Comparison of ENCODE assay signal across 8 cellular contexts in the genomic region with DNA sequence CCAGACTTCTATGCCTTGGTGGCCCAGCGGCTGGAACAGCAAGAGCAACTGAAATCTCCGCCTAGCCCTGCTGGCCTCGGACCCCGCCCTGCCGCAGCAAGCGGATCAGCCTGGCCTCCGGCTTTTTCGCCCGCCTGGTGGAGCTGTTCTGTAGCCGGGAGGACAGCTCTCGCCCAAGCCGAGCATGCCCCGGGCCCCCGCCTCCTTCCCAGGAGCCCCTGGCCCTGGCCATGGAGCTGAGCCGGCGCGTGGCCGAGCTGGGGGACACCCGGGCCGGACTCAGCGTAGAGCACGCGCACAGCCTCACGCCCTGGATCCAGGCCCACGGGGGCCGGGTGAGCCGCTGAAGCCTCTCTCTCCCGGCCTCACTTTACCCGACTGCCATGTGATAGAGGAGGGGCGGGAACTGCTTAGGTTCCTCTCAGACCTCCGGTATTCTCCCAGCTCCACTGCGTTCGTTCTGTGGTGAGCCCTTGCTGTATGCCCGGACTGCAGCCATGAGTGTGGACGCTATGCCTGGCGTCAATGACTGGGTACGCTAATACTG. TPM values are rescaled to one million over a fixed set of nuclear protein-coding genes. Genes with fewer than 3 reads are reported as not detected.
DNase-seq lines count a peak whose midpoint lies in the region; ATAC-seq and TF ChIP-seq lines count a peak whose summit lies in the region.

No MANE protein-coding gene starts in this region.

- WGBS in liver = 17% methylated on average over 37 of the region's 37 CpGs
- WGBS in urinary bladder = 11% methylated on average over 37 of the region's 37 CpGs

- H3K36me3 ChIP-seq in colonic mucosa = no peaks in the 10 kb centered on the region
- no peaks in the 10 kb centered on the region for H3K36me3 ChIP-seq in liver (ENCODE audit: control insufficient read depth in 4 of 4, insufficient read depth in 3 of 4, low read depth in 1 of 4, low read length in 3 of 4)
- H3K36me3 ChIP-seq in urinary bladder (ENCODE audit: insufficient read depth) = no peaks in the 10 kb centered on the region

- H3K4me1 ChIP-seq in colonic mucosa = no peaks in the 10 kb centered on the region
- peaks cover 0 to 5% (median 0%) of the 10 kb centered on the region in 4 donors for H3K4me1 ChIP-seq in liver (ENCODE audit: control insufficient read depth in 4 of 4, insufficient read depth in 4 of 4, low read length in 3 of 4)
- no peaks in the 10 kb centered on the region for H3K4me1 ChIP-seq in urinary bladder (ENCODE audit: insufficient read depth)

- H3K9me3 ChIP-seq in colonic mucosa (no peaks in the 10 kb centered on the region), liver (ENCODE audit: control insufficient read depth in 4 of 4, low read length in 3 of 4) (no peaks in the 10 kb centered on the region)

- H3K27me3 ChIP-seq in colonic mucosa (no peaks in the 10 kb centered on the region), liver (ENCODE audit: control insufficient read depth in 4 of 4, insufficient read depth in 4 of 4, low read length in 3 of 4) (peaks cover 0 to 2% (median under 1%) of the 10 kb centered on the region in 4 donors)

- H3K9ac ChIP-seq in colonic mucosa (ENCODE audit: low read depth in 2 of 2, low read length in 2 of 2) = peak overlapping the region in 1 of 2 donors; percentile 12
- no peak overlapping the region for H3K9ac ChIP-seq in liver (ENCODE audit: low read depth in 1 of 2, low read length in 2 of 2)

- no peak overlapping the region for H3K27ac ChIP-seq in colonic mucosa
- H3K27ac ChIP-seq in liver (ENCODE audit: low read depth in 1 of 2, low read length in 2 of 2) = no peak overlapping the region
- H3K27ac ChIP-seq in urinary bladder (ENCODE audit: low read depth) = no peak overlapping the region

- H3K4me3 ChIP-seq in colonic mucosa = no peak overlapping the region
- H3K4me3 ChIP-seq in liver (ENCODE audit: low read depth in 1 of 3, low read length in 3 of 3) = no peak overlapping the region
- H3K4me3 ChIP-seq in urinary bladder (ENCODE audit: low read depth, low read length) = peak overlapping the region; percentile 25

- intact Hi-C loops in colonic mucosa (cut with DNase I) = no loop called here

- TF ChIP-seq RAD21 in liver (IDR thresholded peaks at IDR 0.05) = peak; percentile 13 to 36

- DNase-seq in AG08395 (ENCODE audit: low spot score) (peak; percentile 54), HuH-7 (ENCODE audit: low spot score) (peak; percentile 68), colonic mucosa (peak; percentile 20), globus pallidus (ENCODE audit: low spot score) (no peak)

- TF ChIP-seq CTCF in colonic mucosa (IDR thresholded peaks at IDR 0.05) (no peak), liver (IDR thresholded peaks at IDR 0.05; ENCODE audit: low read depth, low read length, missing input control) (no peak)

- ATAC-seq in GM21423 (IDR thresholded peaks at IDR 0.05; ENCODE audit: unreplicated experiment) = no peak
- ATAC-seq in GM19351 (IDR thresholded peaks at IDR 0.05; ENCODE audit: unreplicated experiment) = no peak

TF ChIP-seq in liver, 16 proteins besides CTCF, POLR2A, EP300 and RAD21:
- TF ChIP-seq, protein P1, sequence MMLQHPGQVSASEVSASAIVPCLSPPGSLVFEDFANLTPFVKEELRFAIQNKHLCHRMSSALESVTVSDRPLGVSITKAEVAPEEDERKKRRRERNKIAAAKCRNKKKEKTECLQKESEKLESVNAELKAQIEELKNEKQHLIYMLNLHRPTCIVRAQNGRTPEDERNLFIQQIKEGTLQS (IDR thresholded peaks at IDR 0.05) = no peak
- TF ChIP-seq EGR1 (IDR thresholded peaks at IDR 0.05; ENCODE audit: low read depth in 2 of 2) = no peak
- TF ChIP-seq GABPA (IDR thresholded peaks at IDR 0.05 in 1 of 2, conservative IDR thresholded peaks at IDR 0.05 in 1 of 2) = no peak
- no peak for TF ChIP-seq TAF1 (conservative IDR thresholded peaks at IDR 0.05)
- TF ChIP-seq NR2F2 (IDR thresholded peaks at IDR 0.05) = no peak
- no peak for TF ChIP-seq HNF4A (conservative IDR thresholded peaks at IDR 0.05)
- TF ChIP-seq YY1 (IDR thresholded peaks at IDR 0.05) = no peak
- TF ChIP-seq, protein P2, sequence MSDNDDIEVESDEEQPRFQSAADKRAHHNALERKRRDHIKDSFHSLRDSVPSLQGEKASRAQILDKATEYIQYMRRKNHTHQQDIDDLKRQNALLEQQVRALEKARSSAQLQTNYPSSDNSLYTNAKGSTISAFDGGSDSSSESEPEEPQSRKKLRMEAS (IDR thresholded peaks at IDR 0.05) = no peak
- no peak for TF ChIP-seq RXRA (IDR thresholded peaks at IDR 0.05)
TF ChIP-seq in liver: peak in this region for 0.

RNA-seq across cellular contexts. Expression of a gene that starts 24.1 kb away (rescaled TPM):
- total RNA-seq in colonic mucosa (100 to 1,000 TPM in 1 of 2 donors, 10 to 100 TPM in 1; 60.4 to 113 TPM), liver (10 to 100 TPM; 44.5 to 52.9 TPM), urinary bladder (108 TPM)
- polyA plus RNA-seq in liver (10 to 100 TPM; 35.7 to 50.6 TPM), urinary bladder (80.2 TPM)
